11 cellular contexts compared by ENCODE assay signal in the genomic region with DNA sequence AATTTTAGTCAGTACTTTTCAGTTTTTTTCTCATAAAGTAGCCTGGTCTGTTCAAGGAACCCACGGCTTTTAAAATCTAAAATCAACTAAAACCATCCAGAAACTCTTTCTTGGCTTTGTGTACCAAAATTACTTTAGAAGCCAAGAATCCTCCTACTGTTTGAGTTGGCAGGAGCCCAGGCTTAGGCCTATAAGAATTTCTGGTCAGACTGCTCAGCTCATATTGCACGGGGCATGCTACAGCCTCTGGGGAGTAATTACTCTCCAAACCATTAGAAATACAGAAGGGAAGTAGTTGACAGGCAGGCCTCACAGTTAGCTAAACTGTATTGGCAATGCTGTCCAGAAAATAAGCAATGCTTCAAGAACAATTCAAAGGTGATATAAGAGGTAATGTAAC.
A peak's percentile ranks its signal among the peaks of the same experiment; 100 is the strongest.
DNase-seq lines count a peak whose midpoint lies in the region; ATAC-seq and TF ChIP-seq lines count a peak whose summit lies in the region.
"Had no signal": no experiment of that assay in that cellular context is flagged by ENCODE, and none has a peak within 500 bp of the region (broad histone marks: within the 10 kb centered on the region; RNA-seq: fewer than 3 reads in every experiment).

No MANE protein-coding gene starts in this region.

- peaks cover 0 to 11% (median 0%) of the 10 kb centered on the region in 12 donors for H3K4me1 ChIP-seq in heart left ventricle

- WGBS in heart left ventricle, 4 donors: 26 to 43% (median 30%) methylated on average over 2 of the region's 2 CpGs

- H3K27ac ChIP-seq in SK-N-MC: peak overlapping the region; percentile 52; the same call in 1 of the 2 replicates
- H3K27ac ChIP-seq in heart left ventricle: no peak overlapping the region

- H3K4me3 ChIP-seq in SK-N-MC: no peak overlapping the region
- H3K4me3 ChIP-seq in heart left ventricle: no peak overlapping the region

- DNase-seq in HuH-7.5 (ENCODE audit: low spot score) (peak; percentile 3), SK-N-MC (ENCODE audit: low read depth, low spot score) (no peak), heart left ventricle (peak in 4 of 5 donors; percentile 25 to 45 (median 36)), stromal cell of bone marrow (ENCODE audit: low read depth) (peak; percentile 97), HCEC 1CT (no peak)
- DNase-seq in activated naive CD4-positive, alpha-beta T cell treated with anti-CD3 and anti-CD28 coated beads, Interleukin-2, amount 50 U/mL, for 16 hours: no peak
- DNase-seq: activated CD8-positive, alpha-beta memory T cell treated with anti-CD3 and anti-CD28 coated beads, Interleukin-2, amount 50 U/mL, for 48 hours; effector memory CD8-positive, alpha-beta T cell; midbrain; stimulated activated CD4-positive, alpha-beta T cell treated with anti-CD3 and anti-CD28 coated beads, Interleukin-4, amount 100 ng/mL, for 1 hour had no signal

- H3K9ac ChIP-seq in SK-N-MC (ENCODE audit: insufficient read length): no peak overlapping the region

- H3K36me3 ChIP-seq in SK-N-MC (ENCODE audit: insufficient read depth, low read length) (no peaks in the 10 kb centered on the region), heart left ventricle (no peaks in the 10 kb centered on the region)

- intact Hi-C loops in heart left ventricle (cut with DNase I): no loop called here

- ATAC-seq in heart left ventricle (peak in 3 of 4 donors; percentile 34 to 70 (median 48)), HG03442 (IDR thresholded peaks at IDR 0.05; ENCODE audit: unreplicated experiment) (no peak)
- ATAC-seq: effector memory CD8-positive, alpha-beta T cell had no signal

- H3K27me3 ChIP-seq in heart left ventricle: peaks cover 0 to 2% (median 0%) of the 10 kb centered on the region in 9 donors

- no peak for TF ChIP-seq POLR2A in heart left ventricle (IDR thresholded peaks at IDR 0.05)

- H3K9me3 ChIP-seq in SK-N-MC (ENCODE audit: low read depth, low read length) (no peaks in the 10 kb centered on the region), heart left ventricle (no peaks in the 10 kb centered on the region)

- TF ChIP-seq CTCF in heart left ventricle (IDR thresholded peaks at IDR 0.05): no peak

Comparison
In these comparisons a context has a peak if more than half of its experiments do, and no peak if none do; other contexts are left out.
1. DNase-seq: peak in HuH-7.5 (single experiment), heart left ventricle (4 of 5) and stromal cell of bone marrow (single experiment); none in SK-N-MC (single experiment), HCEC 1CT (single experiment) and activated naive CD4-positive, alpha-beta T cell treated with anti-CD3 and anti-CD28 coated beads, Interleukin-2, amount 50 U/mL, for 16 hours (single experiment).